ENCODE assay signal across 16 cellular contexts in the genomic region with DNA sequence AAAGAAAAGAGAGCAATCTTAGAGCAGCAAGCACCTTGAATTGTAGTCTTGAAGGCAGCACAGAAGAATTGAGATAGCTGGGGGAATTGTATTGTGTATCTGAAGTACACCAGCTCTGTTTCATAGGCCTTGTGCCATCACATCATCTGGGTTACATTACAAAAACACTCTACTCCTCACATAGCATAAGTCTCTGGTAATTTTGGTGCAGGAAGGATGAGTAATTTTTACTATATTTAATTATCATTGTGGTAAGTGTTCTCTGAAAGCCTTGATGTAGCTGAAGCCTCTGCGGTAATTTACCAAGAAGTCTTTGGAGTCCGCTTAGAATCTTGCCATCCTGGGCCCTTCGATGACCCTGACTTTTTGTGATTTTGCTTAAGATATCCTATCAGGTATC.
DNase-seq lines count a peak whose midpoint lies in the region; ATAC-seq lines count a peak whose summit lies in the region.
"Had no signal": no experiment of that assay in that cellular context is flagged by ENCODE, and none has a peak within 500 bp of the region (broad histone marks: within the 10 kb centered on the region; RNA-seq: fewer than 3 reads in every experiment).

No MANE protein-coding gene starts in this region.

- no peak overlapping the region for H3K27ac ChIP-seq in CD4-positive, alpha-beta memory T cell (ENCODE audit: low read depth, low read length)
- H3K27ac ChIP-seq: Peyer's patch had no signal

- no peak for DNase-seq in activated T-cell treated with anti-CD3 and anti-CD28 coated beads, Interleukin-2, amount 50 U/mL, for 4 hours
- DNase-seq in activated T-cell treated with anti-CD3 and anti-CD28 coated beads for 4 hours (no peak), SHP77 (lab: John Stamatoyannopoulos, UW) (no peak)
- DNase-seq in CD4-positive, alpha-beta memory T cell, result no peak
- DNase-seq in activated naive CD8-positive, alpha-beta T cell treated with anti-CD3 and anti-CD28 coated beads for 36 hours, result no peak
- no peak for DNase-seq in stimulated activated naive CD8-positive, alpha-beta T cell treated with anti-CD3 and anti-CD28 coated beads, Interleukin-15, Interleukin-2, amounts not matched to agents 100 U/mL and 50 U/mL, for 24 hours
- DNase-seq: ACHN, EL, H9, IMR-90, Kasumi-1, NCI-H1417, NCI-H2029, Peyer's patch, SHP77 treated with DMSO at 0.1 percent for 48 hours had no signal

- H3K27me3 Mint-ChIP-seq in activated T-cell treated with anti-CD3 and anti-CD28 coated beads, Interleukin-2, amount 50 U/mL, for 4 hours (ENCODE audit: low read depth), result no peaks in the 10 kb centered on the region
- no peaks in the 10 kb centered on the region for H3K27me3 Mint-ChIP-seq in CD4-positive, alpha-beta memory T cell
- H3K27me3 Mint-ChIP-seq in activated naive CD8-positive, alpha-beta T cell treated with anti-CD3 and anti-CD28 coated beads for 36 hours, result no peaks in the 10 kb centered on the region

- peak overlapping the region in 5 of 7 donors; percentile 4 to 72 (median 22) for H3K27ac Mint-ChIP-seq in CD4-positive, alpha-beta memory T cell
- H3K27ac Mint-ChIP-seq in activated naive CD8-positive, alpha-beta T cell treated with anti-CD3 and anti-CD28 coated beads for 36 hours, result peak overlapping the region; percentile 61
- H3K27ac Mint-ChIP-seq: H9 had no signal

- H3K4me1 ChIP-seq in CD4-positive, alpha-beta memory T cell (ENCODE audit: insufficient read depth, low read length), result peaks cover 56% of the 10 kb centered on the region
- H3K4me1 ChIP-seq: Peyer's patch had no signal

- peaks cover 55% of the 10 kb centered on the region for H3K4me1 Mint-ChIP-seq in activated T-cell treated with anti-CD3 and anti-CD28 coated beads, Interleukin-2, amount 50 U/mL, for 4 hours (ENCODE audit: low read depth)
- H3K4me1 Mint-ChIP-seq in CD4-positive, alpha-beta memory T cell, result peaks cover 57 to 85% (median 71%) of the 10 kb centered on the region in 4 donors
- H3K4me1 Mint-ChIP-seq in activated naive CD8-positive, alpha-beta T cell treated with anti-CD3 and anti-CD28 coated beads for 36 hours, result peaks cover 46% of the 10 kb centered on the region

- peaks cover 10% of the 10 kb centered on the region for H3K36me3 Mint-ChIP-seq in activated T-cell treated with anti-CD3 and anti-CD28 coated beads, Interleukin-2, amount 50 U/mL, for 4 hours (ENCODE audit: insufficient read depth)
- H3K36me3 Mint-ChIP-seq in CD4-positive, alpha-beta memory T cell, result peaks cover 21 to 25% of the 10 kb centered on the region in 2 donors
- H3K36me3 Mint-ChIP-seq in activated naive CD8-positive, alpha-beta T cell treated with anti-CD3 and anti-CD28 coated beads for 36 hours, result peaks cover 14% of the 10 kb centered on the region

- CTCF ChIA-PET in CD4-positive, alpha-beta memory T cell (lab: Charles Lee; ENCODE audit: partially characterized antibody), result interaction anchor here (0.6 kb wide), 1 partner anchor 162 kb away, joined by 3 read pairs; no protein-coding TSS in a partner anchor

- POLR2A ChIA-PET in CD4-positive, alpha-beta memory T cell (lab: Charles Lee; ENCODE audit: partially characterized antibody), result no interaction called here

- H3K9me3 Mint-ChIP-seq in activated T-cell treated with anti-CD3 and anti-CD28 coated beads, Interleukin-2, amount 50 U/mL, for 4 hours, result no peaks in the 10 kb centered on the region
- H3K9me3 Mint-ChIP-seq in CD4-positive, alpha-beta memory T cell, result no peaks in the 10 kb centered on the region
- no peaks in the 10 kb centered on the region for H3K9me3 Mint-ChIP-seq in activated naive CD8-positive, alpha-beta T cell treated with anti-CD3 and anti-CD28 coated beads for 36 hours
- H3K9me3 Mint-ChIP-seq: H9 had no signal

- H3K9me3 ChIP-seq in CD4-positive, alpha-beta memory T cell (ENCODE audit: control insufficient read depth in 1 of 2, low read length in 2 of 2), result no peaks in the 10 kb centered on the region
- H3K9me3 ChIP-seq: Peyer's patch had no signal

- ATAC-seq in activated T-cell treated with anti-CD3 and anti-CD28 coated beads, Interleukin-2, amount 50 U/mL, for 4 hours, result peak; percentile 14 to 54
- peak; percentile 61 for ATAC-seq in stimulated activated naive CD8-positive, alpha-beta T cell treated with anti-CD3 and anti-CD28 coated beads, Interleukin-15, Interleukin-2, amounts not matched to agents 100 U/mL and 50 U/mL, for 24 hours
- ATAC-seq in HG03025 (IDR thresholded peaks at IDR 0.05; ENCODE audit: low FRiP score, unreplicated experiment), result no peak

- H3K4me3 ChIP-seq in CD4-positive, alpha-beta memory T cell (ENCODE audit: low read length in 2 of 2), result no peak overlapping the region
- H3K4me3 ChIP-seq: Peyer's patch had no signal

- H3K4me3 Mint-ChIP-seq in activated T-cell treated with anti-CD3 and anti-CD28 coated beads, Interleukin-2, amount 50 U/mL, for 4 hours, result no peak overlapping the region
- peak overlapping the region in 2 of 8 donors; percentile 2 to 16 for H3K4me3 Mint-ChIP-seq in CD4-positive, alpha-beta memory T cell
- no peak overlapping the region for H3K4me3 Mint-ChIP-seq in activated naive CD8-positive, alpha-beta T cell treated with anti-CD3 and anti-CD28 coated beads for 36 hours
- H3K4me3 Mint-ChIP-seq: H9 had no signal

- no peaks in the 10 kb centered on the region for H3K27me3 ChIP-seq in CD4-positive, alpha-beta memory T cell (ENCODE audit: insufficient read depth, low read length)
- H3K27me3 ChIP-seq: Peyer's patch had no signal

- H3K36me3 ChIP-seq in CD4-positive, alpha-beta memory T cell (ENCODE audit: insufficient read depth, low read length), result no peaks in the 10 kb centered on the region
- H3K36me3 ChIP-seq: Peyer's patch had no signal

- intact Hi-C loops in CD4-positive, alpha-beta memory T cell (cut with micrococcal nuclease), result no loop called here
